Comparison of ENCODE assay signal across 8 cellular contexts in genomic region chr18:58671122-58671940, GRCh38. TPM values are rescaled to one million over a fixed set of nuclear protein-coding genes. Genes with fewer than 3 reads are reported as not detected.
DNase-seq lines count a peak whose midpoint lies in the region; ATAC-seq and TF ChIP-seq lines count a peak whose summit lies in the region.

Gene MALT1 (plus strand): TSS chr18:58671465. CDS start chr18:58671644, 179 bp downstream.

- DNase-seq in GM13977 (ENCODE audit: low spot score): peak; percentile 96
- peak; percentile 57 for DNase-seq in NCI-H1694 (lab: John Stamatoyannopoulos, UW)
- DNase-seq in amniotic epithelial cell (ENCODE audit: low read depth): peak; percentile 85
- DNase-seq in left ventricle myocardium inferior: peak; percentile 94
- DNase-seq in psoas muscle: peak; percentile 91 to 97

- H3K36me3 ChIP-seq in left ventricle myocardium inferior: no peaks in the 10 kb centered on the region
- no peaks in the 10 kb centered on the region for H3K36me3 ChIP-seq in psoas muscle (ENCODE audit: insufficient read depth in 1 of 2, low read depth in 1 of 2)
- no peaks in the 10 kb centered on the region for H3K36me3 ChIP-seq in urinary bladder (ENCODE audit: insufficient read depth)

- intact Hi-C loops in T-helper 1 cell treated with Interleukin-12 subunit alpha and Interleukin-12 subunit beta and Interleukin-4 antibody, amounts not matched to agents 30 ng/mL and 1 ng/mL, for 36 hours (cut with micrococcal nuclease): loop anchor here (1.0 to 10.0 kb wide), 11 partner anchors 13 to 1231 kb away; partner anchors contain the start of genes LMAN1, NEDD4L and SEC11C
- intact Hi-C loops in left ventricle myocardium inferior (cut with micrococcal nuclease) (no loop called here), psoas muscle (cut with DNase I) (loop anchor here (5.0 to 10.0 kb wide), 4 partner anchors 39 to 134 kb away; no protein-coding TSS in a partner anchor)

- H3K27ac ChIP-seq in left ventricle myocardium inferior (replicated peaks) (peak within 1 kb of the TSS; percentile 98), psoas muscle (peak within 1 kb of the TSS; percentile 97), urinary bladder (ENCODE audit: low read depth) (peak within 1 kb of the TSS; percentile 98)

- 0 to 1% (median 1%) methylated on average over 25 to 98 of the region's 98 CpGs for WGBS in psoas muscle, 3 donors
- under 1% methylated on average over 98 of the region's 98 CpGs for WGBS in urinary bladder

- H3K9me3 ChIP-seq in left ventricle myocardium inferior (replicated peaks) (no peaks in the 10 kb centered on the region), psoas muscle (no peaks in the 10 kb centered on the region)

- in situ Hi-C loops in GM13977 (cut with MboI; ENCODE audit: low pct_unique_long_range_greater_than_20kb, low sequenced_read_pairs, unreplicated experiment): no loop called here

- no peak for TF ChIP-seq CTCF in GM13977 (IDR thresholded peaks at IDR 0.05; ENCODE audit: extremely low read depth, insufficient read depth, missing control alignments)
- TF ChIP-seq CTCF in left ventricle myocardium inferior (IDR thresholded peaks at IDR 0.05; ENCODE audit: borderline replicate concordance): peak; percentile 40
- TF ChIP-seq CTCF in psoas muscle (IDR thresholded peaks at IDR 0.05): no peak

- H3K4me1 ChIP-seq in left ventricle myocardium inferior (peaks cover 49% of the 10 kb centered on the region), psoas muscle (peaks cover 22% of the 10 kb centered on the region), urinary bladder (ENCODE audit: insufficient read depth) (peaks cover 3% of the 10 kb centered on the region)

- H3K27me3 ChIP-seq in left ventricle myocardium inferior (ENCODE audit: low read depth) (no peaks in the 10 kb centered on the region), psoas muscle (ENCODE audit: insufficient read depth in 3 of 3, low read length in 2 of 3) (no peaks in the 10 kb centered on the region)

- H3K4me3 ChIP-seq in left ventricle myocardium inferior: peak within 1 kb of the TSS; percentile 86
- peak within 1 kb of the TSS; percentile 91 for H3K4me3 ChIP-seq in psoas muscle
- H3K4me3 ChIP-seq in urinary bladder (ENCODE audit: low read depth, low read length): peak within 1 kb of the TSS; percentile 94

- ATAC-seq in HG02870 (IDR thresholded peaks at IDR 0.05; ENCODE audit: unreplicated experiment) (peak; percentile 75), psoas muscle (peak; percentile 96 to 98 (median 97))

RNA-seq across cellular contexts. Expression of gene MALT1, which starts in this region (rescaled TPM):
- total RNA-seq in T-helper 1 cell treated with Interleukin-12 subunit alpha and Interleukin-12 subunit beta and Interleukin-4 antibody, amounts not matched to agents 30 ng/mL and 1 ng/mL, for 36 hours: 46.2 and 49.8 TPM in 2 replicates
- total RNA-seq in left ventricle myocardium inferior (8.6 TPM), psoas muscle (10 to 100 TPM in 2 of 4 donors, 1 to 10 TPM in 2; 7.1 to 11.2 (median 9.8) TPM), urinary bladder (48.5 TPM)
- polyA plus RNA-seq in psoas muscle (10 to 100 TPM in 1 of 3 donors, 1 to 10 TPM in 2; 3.2 to 10.3 (median 6.5) TPM), urinary bladder (8.1 TPM)

Comparison
In these comparisons a context has a peak if more than half of its experiments do, and no peak if none do; other contexts are left out.
1. Peak in every context shown above with its lines: DNase-seq, ATAC-seq, H3K4me3 ChIP-seq and H3K27ac ChIP-seq.